12 cellular contexts compared by ENCODE assay signal in the genomic region with DNA sequence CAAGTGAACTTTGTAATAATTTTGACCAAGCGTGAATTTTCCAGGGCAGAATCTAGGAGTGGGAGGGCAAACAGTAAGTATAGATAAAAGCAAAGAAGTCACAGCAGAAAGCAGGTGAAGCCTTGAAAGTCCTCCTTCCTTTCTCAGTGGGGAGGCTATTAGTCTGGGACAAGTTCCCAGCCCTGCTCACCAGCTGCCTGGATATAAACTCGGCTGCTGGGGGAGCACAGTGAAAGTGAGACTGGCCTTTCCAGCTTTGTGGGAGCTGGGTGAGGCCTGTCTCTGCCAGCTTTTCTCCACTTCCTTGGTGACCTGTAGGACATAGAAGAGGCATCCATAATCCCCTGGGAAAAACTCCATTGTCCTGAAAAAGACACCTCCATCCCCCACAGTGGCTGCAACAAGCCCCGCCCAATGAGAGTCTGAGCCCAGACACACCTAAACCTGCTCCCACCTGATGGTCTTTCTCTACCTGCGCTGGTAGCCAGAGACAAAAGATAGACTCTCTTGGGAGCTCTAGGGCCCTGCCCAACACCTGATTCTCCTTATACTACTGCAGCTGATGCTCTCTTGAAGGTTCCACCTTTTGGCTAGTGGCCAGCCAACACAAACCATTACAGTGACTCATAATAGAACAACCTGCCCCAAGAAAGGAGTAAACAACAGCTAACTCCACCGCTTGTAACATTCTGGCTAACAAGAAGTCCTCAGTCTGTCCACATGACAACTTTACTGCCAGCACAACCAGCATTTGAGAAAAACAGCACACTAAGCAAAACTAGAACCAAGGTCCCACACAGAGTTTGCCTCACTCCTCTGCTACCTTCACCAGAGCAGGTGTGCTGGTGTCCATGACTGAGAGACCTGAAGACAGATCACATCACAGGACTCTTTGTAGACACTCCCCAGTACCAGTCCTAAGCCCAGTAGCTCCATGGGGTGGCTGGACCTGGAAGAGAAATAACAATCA.
DNase-seq lines count a peak whose midpoint lies in the region; TF ChIP-seq lines count a peak whose summit lies in the region.
"Had no signal": no experiment of that assay in that cellular context is flagged by ENCODE, and none has a peak within 500 bp of the region (broad histone marks: within the 10 kb centered on the region; RNA-seq: fewer than 3 reads in every experiment).

No MANE protein-coding gene starts in this region.

- H3K23ac ChIP-seq in mesenchymal stem cell (ENCODE audit: low read length in 2 of 2), result no peak overlapping the region

- CTCF ChIA-PET in RWPE1 (lab: Yijun Ruan, JAX), result no interaction called here

- no peaks in the 10 kb centered on the region for H3K27me3 ChIP-seq in mesenchymal stem cell (ENCODE audit: control insufficient read depth in 1 of 2, insufficient read depth in 1 of 2, low read length in 2 of 2)
- no peaks in the 10 kb centered on the region for H3K27me3 ChIP-seq in effector memory CD4-positive, alpha-beta T cell (replicated peaks; ENCODE audit: control insufficient read depth, insufficient read depth, low read length, poor library complexity, severe bottlenecking)
- H3K27me3 ChIP-seq: esophagus muscularis mucosa had no signal

- no peak overlapping the region for H2BK5ac ChIP-seq in mesenchymal stem cell (ENCODE audit: low read depth, low read length, poor library complexity, severe bottlenecking)

- 91% methylated on average over 5 of the region's 5 CpGs for WGBS in mesenchymal stem cell

- no peak overlapping the region for H3K9ac ChIP-seq in mesenchymal stem cell (ENCODE audit: low read length)
- H3K9ac ChIP-seq: GM23248 had no signal

- H3K4me2 ChIP-seq in mesenchymal stem cell (ENCODE audit: low read length, poor library complexity, severe bottlenecking), result no peak overlapping the region

- no peak overlapping the region for H3K4ac ChIP-seq in mesenchymal stem cell (ENCODE audit: low read depth in 1 of 2, low read length in 2 of 2)

- no peak overlapping the region for H2BK120ac ChIP-seq in mesenchymal stem cell (ENCODE audit: low read depth, low read length)

- DNase-seq in DMS53 treated with DMSO at 0.1 percent for 48 hours (lab: John Stamatoyannopoulos, UW; ENCODE audit: unreplicated experiment) (peak; percentile 29), NCI-H1092 (lab: John Stamatoyannopoulos, UW) (peak; percentile 10), RWPE1 (ENCODE audit: low spot score) (peak; percentile 17), mesenchymal stem cell (no peak), erythroblast (lab: John Stamatoyannopoulos, UW) (no peak), iPS-NIHi11 (ENCODE audit: low spot score) (no peak), ecto neural progenitor cell (ENCODE audit: low spot score) (no peak)
- no peak for DNase-seq in effector memory CD4-positive, alpha-beta T cell
- DNase-seq: activated CD8-positive, alpha-beta memory T cell treated with anti-CD3 and anti-CD28 coated beads, Interleukin-2, amount 10 ng/mL, durations not matched to agents 7 days and 5 days; GM23248 had no signal

- H2AFZ ChIP-seq in mesenchymal stem cell (ENCODE audit: low read depth, low read length), result peak overlapping the region; percentile 14
- H2AFZ ChIP-seq: GM23248 had no signal

- H4K8ac ChIP-seq in mesenchymal stem cell (ENCODE audit: low read length), result no peak overlapping the region

- H2BK12ac ChIP-seq in mesenchymal stem cell (ENCODE audit: low read length in 2 of 2), result no peak overlapping the region

- H3K36me3 ChIP-seq in mesenchymal stem cell (ENCODE audit: control insufficient read depth in 1 of 2, insufficient read depth in 2 of 2, low read depth in 1 of 2, low read length in 2 of 2), result no peaks in the 10 kb centered on the region
- H3K36me3 ChIP-seq in effector memory CD4-positive, alpha-beta T cell (ENCODE audit: control insufficient read depth, insufficient read depth, low read length), result no peaks in the 10 kb centered on the region
- H3K36me3 ChIP-seq: esophagus muscularis mucosa had no signal

- H3K14ac ChIP-seq in mesenchymal stem cell (ENCODE audit: low read length in 2 of 2), result no peak overlapping the region

- H3K4me1 ChIP-seq in mesenchymal stem cell (ENCODE audit: control insufficient read depth, insufficient read depth, low read depth, low read length), result peaks cover 8% of the 10 kb centered on the region
- no peaks in the 10 kb centered on the region for H3K4me1 ChIP-seq in effector memory CD4-positive, alpha-beta T cell (ENCODE audit: control insufficient read depth, insufficient read depth, low read length, poor library complexity, severe bottlenecking)
- H3K4me1 ChIP-seq: esophagus muscularis mucosa had no signal

- POLR2A ChIA-PET in RWPE1 (lab: Yijun Ruan, JAX; ENCODE audit: low non-redundant PET), result no interaction called here

- no peak for TF ChIP-seq CTCF in RWPE1 (conservative IDR thresholded peaks at IDR 0.05; ENCODE audit: low read depth)

- peak overlapping the region; percentile 33 for H2AK5ac ChIP-seq in mesenchymal stem cell (ENCODE audit: low read length, severe bottlenecking)

- H3K4me3 ChIP-seq in mesenchymal stem cell (ENCODE audit: insufficient read depth in 1 of 2, low read depth in 1 of 2, low read length in 2 of 2), result no peak overlapping the region
- no peak overlapping the region for H3K4me3 ChIP-seq in effector memory CD4-positive, alpha-beta T cell (ENCODE audit: insufficient read depth, low read depth, low read length, poor library complexity, severe bottlenecking)
- H3K4me3 ChIP-seq: esophagus muscularis mucosa, GM23248, lung had no signal

- H2BK15ac ChIP-seq in mesenchymal stem cell (ENCODE audit: low read depth, poor library complexity, severe bottlenecking), result no peak overlapping the region

- no peaks in the 10 kb centered on the region for H3K79me1 ChIP-seq in mesenchymal stem cell (replicated peaks; ENCODE audit: low read length, poor library complexity, severe bottlenecking)

- peaks cover 4% of the 10 kb centered on the region for H3K9me3 ChIP-seq in mesenchymal stem cell (ENCODE audit: control insufficient read depth, low read length)
- no peaks in the 10 kb centered on the region for H3K9me3 ChIP-seq in effector memory CD4-positive, alpha-beta T cell (ENCODE audit: control insufficient read depth, low read length)

- no peak for TF ChIP-seq POLR2A in erythroblast (IDR thresholded peaks at IDR 0.05; ENCODE audit: low read length)

- H3K27ac ChIP-seq in RWPE1, result no peak overlapping the region
- peak overlapping the region; percentile 59 for H3K27ac ChIP-seq in mesenchymal stem cell (ENCODE audit: low read length, poor library complexity, severe bottlenecking)
- H3K27ac ChIP-seq in effector memory CD4-positive, alpha-beta T cell (ENCODE audit: insufficient read depth, low read length, poor library complexity, severe bottlenecking), result no peak overlapping the region
- H3K27ac ChIP-seq: esophagus muscularis mucosa, GM23248 had no signal

- no peak overlapping the region for H4K91ac ChIP-seq in mesenchymal stem cell (ENCODE audit: low read length)

- H3K18ac ChIP-seq in mesenchymal stem cell (ENCODE audit: low read depth in 1 of 2, low read length in 2 of 2), result no peak overlapping the region

Comparison
In these comparisons a context has a peak if more than half of its experiments do, and no peak if none do; other contexts are left out.
1. DNase-seq: peak in DMS53 treated with DMSO at 0.1 percent for 48 hours (single experiment), NCI-H1092 (single experiment) and RWPE1 (single experiment); none in mesenchymal stem cell (single experiment), erythroblast (0 of 2), iPS-NIHi11 (single experiment), effector memory CD4-positive, alpha-beta T cell (0 of 3) and ecto neural progenitor cell (single experiment).